ENCODE assay signal across 8 cellular contexts in genomic region chr11:128290106-128290840, GRCh38.
A peak's percentile ranks its signal among the peaks of the same experiment; 100 is the strongest.
DNase-seq lines count a peak whose midpoint lies in the region; ATAC-seq, FAIRE-seq and TF ChIP-seq lines count a peak whose summit lies in the region.

No MANE protein-coding gene starts in this region.

- no peak overlapping the region for H3K9ac ChIP-seq in IMR-90 (ENCODE audit: low read depth, low read length)

- H3K27ac Mint-ChIP-seq in activated T-helper 2 cell treated with anti-CD3 and anti-CD28 coated beads, Interferon-gamma antibody, Interleukin-2, Interleukin-4, amounts not matched to agents 10 μg/mL and 5 μg/mL and 100 μg/mL, durations not matched to agents 14 hours and 24 hours and 36 hours = peak overlapping the region; percentile 95

- peak overlapping the region; percentile 24; the same call in 1 of the 2 replicates for H3K18ac ChIP-seq in IMR-90 (ENCODE audit: low read depth, low read length)

- no peaks in the 10 kb centered on the region for H3K79me1 ChIP-seq in IMR-90 (ENCODE audit: low read depth in 1 of 2, low read length in 2 of 2)

- no peak overlapping the region for H3K23ac ChIP-seq in IMR-90 (ENCODE audit: low read depth, low read length)

- FAIRE-seq in pancreas (lab: Jason Lieb, UNC) = peak; percentile 94

- H3K36me3 ChIP-seq in IMR-90 (ENCODE audit: control insufficient read depth, insufficient read depth, low read length) = no peaks in the 10 kb centered on the region
- H3K36me3 ChIP-seq in pancreas = no peaks in the 10 kb centered on the region
- H3K36me3 ChIP-seq in transverse colon = no peaks in the 10 kb centered on the region

- no peak overlapping the region for H3K27ac ChIP-seq in IMR-90 (ENCODE audit: insufficient read depth, low read length)
- H3K27ac ChIP-seq in foreskin keratinocyte = no peak overlapping the region
- H3K27ac ChIP-seq in pancreas = peak overlapping the region in 1 of 4 donors; percentile 38
- peak overlapping the region; percentile 85 to 87 (median 86) for H3K27ac ChIP-seq in transverse colon

- H3K9me1 ChIP-seq in IMR-90 (ENCODE audit: insufficient read depth, low read length) = peaks cover 3% of the 10 kb centered on the region; the same call in 1 of the 2 replicates

- H3K9me3 ChIP-seq in IMR-90 (ENCODE audit: control insufficient read depth, insufficient read depth, low read length) (no peaks in the 10 kb centered on the region), pancreas (no peaks in the 10 kb centered on the region), transverse colon (no peaks in the 10 kb centered on the region)

- H3K4me3 Mint-ChIP-seq in activated T-helper 2 cell treated with anti-CD3 and anti-CD28 coated beads, Interferon-gamma antibody, Interleukin-2, Interleukin-4, amounts not matched to agents 10 μg/mL and 5 μg/mL and 100 μg/mL, durations not matched to agents 14 hours and 24 hours and 36 hours (ENCODE audit: low read depth) = peak overlapping the region; percentile 84

- TF ChIP-seq RAD21 in IMR-90 (IDR thresholded peaks at IDR 0.05; ENCODE audit: low read length) = peak; percentile 99

- H2AK5ac ChIP-seq in IMR-90 (ENCODE audit: low read depth, low read length) = peak overlapping the region; percentile 32; the same call in 1 of the 2 replicates

- peak overlapping the region; percentile 28 for H2AFZ ChIP-seq in IMR-90 (replicated peaks; ENCODE audit: low read length, poor library complexity)

- in situ Hi-C loops in IMR-90 (cut with MboI; ENCODE audit: low sequenced_read_pairs) = loop anchor here (5.0 kb wide), 1 partner anchor 167 kb away; no protein-coding TSS in a partner anchor
- in situ Hi-C loops in transverse colon (cut with MboI; ENCODE audit: low pct_ligation_motif_present in 1 of 4, low pct_unique_long_range_greater_than_20kb in 1 of 4, low sequenced_read_pairs in 3 of 4) = loop anchor here in 3 of 4 donors (25.0 kb wide), 2 partner anchors 222 to 547 kb away; no protein-coding TSS in a partner anchor

- 28% methylated on average over 4 of the region's 16 CpGs; no CpG with 5 or more reads in 1 of the 2 experiments for WGBS in IMR-90 (ENCODE audit: extremely low coverage in 2 of 2, insufficient read length in 1 of 2), 2 experiments
- 26 to 31% methylated on average over 16 of the region's 16 CpGs for WGBS in pancreas, 2 donors
- WGBS in transverse colon (ENCODE audit: low coverage in 1 of 2), 2 donors = 0 to 7% methylated on average over 2 to 16 of the region's 16 CpGs

- peak overlapping the region; percentile 73 for H3K4ac ChIP-seq in IMR-90 (ENCODE audit: low read depth, low read length)

- H2AK9ac ChIP-seq in IMR-90 (replicated peaks; ENCODE audit: low read depth, low read length, poor library complexity) = peak overlapping the region; percentile 63

- TF ChIP-seq CTCF in IMR-90 (conservative IDR thresholded peaks at IDR 0.05; ENCODE audit: low read depth, low read length) (peak; percentile 89), foreskin keratinocyte (conservative IDR thresholded peaks at IDR 0.05) (peak; percentile 92), pancreas (IDR thresholded peaks at IDR 0.05) (peak; percentile 63 to 79 (median 70)), transverse colon (IDR thresholded peaks at IDR 0.05) (peak; percentile 83 to 96 (median 90))

- H2BK15ac ChIP-seq in IMR-90 (ENCODE audit: low read depth, low read length) = peak overlapping the region; percentile 10; the same call in 2 of the 3 replicates

- H2BK120ac ChIP-seq in IMR-90 (ENCODE audit: low read depth, low read length) = peak overlapping the region; percentile 72

- BruUV-seq in IMR-90 (replicated peaks; lab: Mats Ljungman, UMichigan) = no TSS peak

- no peaks in the 10 kb centered on the region for H4K20me1 ChIP-seq in IMR-90 (ENCODE audit: insufficient read depth, low read length)

- peaks cover 40% of the 10 kb centered on the region for H3K36me3 Mint-ChIP-seq in activated T-helper 2 cell treated with anti-CD3 and anti-CD28 coated beads, Interferon-gamma antibody, Interleukin-2, Interleukin-4, amounts not matched to agents 10 μg/mL and 5 μg/mL and 100 μg/mL, durations not matched to agents 14 hours and 24 hours and 36 hours (ENCODE audit: low read depth)

- dilution Hi-C loops in IMR-90 (cut with HindIII; ENCODE audit: low sequenced_read_pairs, unreplicated experiment) = no loop called here

- ATAC-seq in GM21528 (IDR thresholded peaks at IDR 0.05; ENCODE audit: low FRiP score, unreplicated experiment) (peak; percentile 81), IMR-90 (ENCODE audit: low read depth) (peak; percentile 95), foreskin keratinocyte (peak; percentile 92), pancreas (peak; percentile 82 to 97 (median 94))

- H2BK5ac ChIP-seq in IMR-90 (ENCODE audit: low read depth, low read length, poor library complexity, severe bottlenecking) = no peak overlapping the region

- peak; percentile 90 for DNase-seq in EH (ENCODE audit: low read depth)
- peak; percentile 95 for DNase-seq in IMR-90
- peak; percentile 85 for DNase-seq in RPMI8226
- DNase-seq in activated T-helper 2 cell treated with anti-CD3 and anti-CD28 coated beads, Interferon-gamma antibody, Interleukin-2, Interleukin-4, amounts not matched to agents 10 μg/mL and 5 μg/mL and 100 μg/mL, durations not matched to agents 14 hours and 24 hours and 36 hours (ENCODE audit: low spot score) = peak; percentile 69
- peak in 1 of 2 donors; percentile 48 for DNase-seq in foreskin keratinocyte
- peak in 5 of 6 donors; percentile 38 to 62 (median 49) for DNase-seq in pancreas
- DNase-seq in transverse colon = peak; percentile 86

- H3K14ac ChIP-seq in IMR-90 (replicated peaks; ENCODE audit: low read depth, low read length) = peak overlapping the region; percentile 64

- H3K4me1 ChIP-seq in IMR-90 (ENCODE audit: control insufficient read depth, insufficient read depth, low read length) (peaks cover 14% of the 10 kb centered on the region), foreskin keratinocyte (no peaks in the 10 kb centered on the region), pancreas (peaks cover 0 to 8% (median 0%) of the 10 kb centered on the region in 3 donors), transverse colon (peaks cover 15 to 54% (median 33%) of the 10 kb centered on the region in 4 donors)

- H3K4me2 ChIP-seq in IMR-90 (ENCODE audit: low read depth, low read length) = peak overlapping the region; percentile 24; the same call in 1 of the 2 replicates

- CTCF ChIA-PET in IMR-90 (lab: Yijun Ruan, JAX) = interaction anchor here (0.6 to 1.5 kb wide), 9 partner anchors 74 to 431 kb away, joined by 3 to 9 read pairs (median 4); no protein-coding TSS in a partner anchor

- H4K91ac ChIP-seq in IMR-90 (ENCODE audit: insufficient read depth, low read depth, low read length) = 0 out of 2 replicates have a peak overlapping the region, but pooled peaks have one; percentile 33

- peaks cover 93% of the 10 kb centered on the region for H3K4me1 Mint-ChIP-seq in activated T-helper 2 cell treated with anti-CD3 and anti-CD28 coated beads, Interferon-gamma antibody, Interleukin-2, Interleukin-4, amounts not matched to agents 10 μg/mL and 5 μg/mL and 100 μg/mL, durations not matched to agents 14 hours and 24 hours and 36 hours (ENCODE audit: low read depth)

- POLR2A ChIA-PET in IMR-90 (lab: Charles Lee; ENCODE audit: unreplicated experiment) = no interaction called here

- no peaks in the 10 kb centered on the region for H3K27me3 Mint-ChIP-seq in activated T-helper 2 cell treated with anti-CD3 and anti-CD28 coated beads, Interferon-gamma antibody, Interleukin-2, Interleukin-4, amounts not matched to agents 10 μg/mL and 5 μg/mL and 100 μg/mL, durations not matched to agents 14 hours and 24 hours and 36 hours (ENCODE audit: low read depth)

- no peak overlapping the region for H3K4me3 ChIP-seq in IMR-90 (ENCODE audit: insufficient read depth, low read depth, low read length)
- no peak overlapping the region for H3K4me3 ChIP-seq in pancreas
- peak overlapping the region in 1 of 4 donors; percentile 32 for H3K4me3 ChIP-seq in transverse colon

- no peak overlapping the region for H4K5ac ChIP-seq in IMR-90 (ENCODE audit: low read depth, low read length)

- H3K56ac ChIP-seq in IMR-90 (ENCODE audit: extremely low read depth, insufficient read depth, low read length) = no peak overlapping the region

- H4K8ac ChIP-seq in IMR-90 (ENCODE audit: low read depth in 2 of 2, low read length in 2 of 2) = peak overlapping the region in 1 of 2 experiments; percentile 42; a peak in 1 of 4 replicates

- TF ChIP-seq EP300 in transverse colon (IDR thresholded peaks at IDR 0.05; ENCODE audit: low read depth) = no peak

- TF ChIP-seq POLR2A in IMR-90 (IDR thresholded peaks at IDR 0.05; ENCODE audit: low read depth, low read length) (peak; percentile 46; the same call in 1 of the 2 replicates), transverse colon (IDR thresholded peaks at IDR 0.05) (peak; percentile 50)

- 0 out of 2 replicates have a peak overlapping the region, but pooled peaks have one; percentile 72 for H2BK20ac ChIP-seq in IMR-90 (ENCODE audit: low read depth, low read length)

- intact Hi-C loops in IMR-90 (cut with micrococcal nuclease) = loop anchor here (1.0 to 5.0 kb wide), 6 partner anchors 118 to 541 kb away; no protein-coding TSS in a partner anchor
- intact Hi-C loops in activated T-helper 2 cell treated with anti-CD3 and anti-CD28 coated beads, Interferon-gamma antibody, Interleukin-2, Interleukin-4, amounts not matched to agents 10 μg/mL and 5 μg/mL and 100 μg/mL, durations not matched to agents 14 hours and 24 hours and 36 hours (cut with micrococcal nuclease) = loop anchor here (1.0 to 5.0 kb wide), 5 partner anchors 12 to 541 kb away; no protein-coding TSS in a partner anchor
- intact Hi-C loops in pancreas (cut with DNase I) = loop anchor here in 2 of 3 donors (2.0 to 5.0 kb wide), 2 partner anchors 341 to 342 kb away; no protein-coding TSS in a partner anchor
- intact Hi-C loops in transverse colon (cut with DNase I; ENCODE audit: low total_unique reads) = loop anchor here (5.0 to 10.0 kb wide), 2 partner anchors 235 to 342 kb away; no protein-coding TSS in a partner anchor

- peaks cover 1% of the 10 kb centered on the region; the same call in 1 of the 2 replicates for H3K27me3 ChIP-seq in IMR-90 (ENCODE audit: control insufficient read depth, insufficient read depth, low read length)
- no peaks in the 10 kb centered on the region for H3K27me3 ChIP-seq in foreskin keratinocyte
- H3K27me3 ChIP-seq in pancreas = no peaks in the 10 kb centered on the region
- H3K27me3 ChIP-seq in transverse colon = no peaks in the 10 kb centered on the region

- H3K9me3 Mint-ChIP-seq in activated T-helper 2 cell treated with anti-CD3 and anti-CD28 coated beads, Interferon-gamma antibody, Interleukin-2, Interleukin-4, amounts not matched to agents 10 μg/mL and 5 μg/mL and 100 μg/mL, durations not matched to agents 14 hours and 24 hours and 36 hours = peaks cover 2% of the 10 kb centered on the region

TF ChIP-seq in IMR-90, 13 proteins besides CTCF, POLR2A, EP300 and RAD21 (continues in another document):
- no peak for TF ChIP-seq MXI1 (IDR thresholded peaks at IDR 0.05; ENCODE audit: borderline replicate concordance, low read depth, low read length)
- no peak for TF ChIP-seq RCOR1 (IDR thresholded peaks at IDR 0.05; ENCODE audit: insufficient replicate concordance, low read length)
- TF ChIP-seq FOS (IDR thresholded peaks at IDR 0.05; ENCODE audit: low read depth, low read length) = no peak

Comparison
In these comparisons a context has a peak if more than half of its experiments do, and no peak if none do; other contexts are left out.
1. H3K27ac ChIP-seq: peak in transverse colon (4 of 4); none in IMR-90 (single experiment) and foreskin keratinocyte (single experiment).
2. Peak in every context shown above with its lines, with median percentiles within 50 percentile points of each other: ATAC-seq and CTCF ChIP-seq.